In the genomic region with DNA sequence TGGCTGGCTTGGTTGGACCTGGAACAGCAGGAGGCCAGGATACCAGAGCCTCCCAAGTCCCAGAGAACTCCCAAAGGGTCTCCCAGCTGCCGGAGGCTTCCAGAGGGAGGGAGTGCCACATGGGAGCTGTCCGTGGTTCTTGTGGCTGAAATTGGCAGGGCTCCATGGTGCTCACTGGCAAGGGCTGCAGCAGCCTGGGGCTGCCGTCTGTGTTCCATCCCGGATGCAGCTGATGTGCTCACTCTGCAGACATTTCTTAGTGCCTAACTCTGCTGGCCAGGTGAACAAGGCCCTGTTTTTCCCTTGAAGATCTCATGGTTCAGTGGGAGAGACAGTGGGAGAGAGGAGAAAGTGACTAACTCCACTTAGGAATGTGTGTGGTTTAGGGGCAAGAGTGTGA, we compare ENCODE assay signal across 12 cellular contexts.
DNase-seq lines count a peak whose midpoint lies in the region; FAIRE-seq and TF ChIP-seq lines count a peak whose summit lies in the region.
"Had no signal": no experiment of that assay in that cellular context is flagged by ENCODE, and none has a peak within 500 bp of the region (broad histone marks: within the 10 kb centered on the region; RNA-seq: fewer than 3 reads in every experiment).

No MANE protein-coding gene starts in this region.

- H3K27me3 ChIP-seq in HAP-1 (ENCODE audit: low read depth): peaks cover 27% of the 10 kb centered on the region
- no peaks in the 10 kb centered on the region for H3K27me3 ChIP-seq in effector memory CD4-positive, alpha-beta T cell (replicated peaks; ENCODE audit: control insufficient read depth, insufficient read depth, low read length, poor library complexity, severe bottlenecking)

- no peak for TF ChIP-seq POLR2A in GM12891 (IDR thresholded peaks at IDR 0.05; ENCODE audit: low read depth, low read length)

- H3K4me1 ChIP-seq in HAP-1: no peaks in the 10 kb centered on the region
- no peaks in the 10 kb centered on the region for H3K4me1 ChIP-seq in effector memory CD4-positive, alpha-beta T cell (ENCODE audit: control insufficient read depth, insufficient read depth, low read length, poor library complexity, severe bottlenecking)
- H3K4me1 ChIP-seq: Caco-2 had no signal

- H3K27ac ChIP-seq in effector memory CD4-positive, alpha-beta T cell (ENCODE audit: insufficient read depth, low read length, poor library complexity, severe bottlenecking): no peak overlapping the region
- H3K27ac ChIP-seq: skin epidermis had no signal

- no peak for FAIRE-seq in GM12891 (lab: Jason Lieb, UNC)

- H3K36me3 ChIP-seq in HAP-1 (replicated peaks): no peaks in the 10 kb centered on the region
- H3K36me3 ChIP-seq in effector memory CD4-positive, alpha-beta T cell (ENCODE audit: control insufficient read depth, insufficient read depth, low read length): no peaks in the 10 kb centered on the region

- in situ Hi-C loops in HAP-1 (cut with MboI; ENCODE audit: low sequenced_read_pairs): no loop called here

- no peaks in the 10 kb centered on the region for H3K9me3 ChIP-seq in HAP-1
- H3K9me3 ChIP-seq in effector memory CD4-positive, alpha-beta T cell (ENCODE audit: control insufficient read depth, low read length): no peaks in the 10 kb centered on the region
- H3K9me3 ChIP-seq: Caco-2 had no signal

- H3K4me3 ChIP-seq in HAP-1: no peak overlapping the region
- H3K4me3 ChIP-seq in effector memory CD4-positive, alpha-beta T cell (ENCODE audit: insufficient read depth, low read depth, low read length, poor library complexity, severe bottlenecking): no peak overlapping the region
- H3K4me3 ChIP-seq: skin epidermis had no signal

- DNase-seq in A172 (ENCODE audit: low spot score): peak; percentile 66
- DNase-seq in HAP-1 (ENCODE audit: low spot score in 2 of 2): peak; percentile 8 to 52
- peak; percentile 27 for DNase-seq in UCSD-AML1 (lab: John Stamatoyannopoulos, UW; ENCODE audit: unreplicated experiment)
- DNase-seq in iPS-NIHi11 (ENCODE audit: low spot score): peak; percentile 81
- DNase-seq in effector memory CD4-positive, alpha-beta T cell: no peak
- no peak for DNase-seq in NCI-H2196 (lab: John Stamatoyannopoulos, UW; ENCODE audit: unreplicated experiment)
- DNase-seq in GM12891 (ENCODE audit: insufficient read length, low spot score): no peak
- no peak for DNase-seq in NCI-H1105 treated with DMSO at 0.1 percent for 48 hours (lab: John Stamatoyannopoulos, UW)
- DNase-seq: activated CD4-positive, alpha-beta memory T cell treated with anti-CD3 and anti-CD28 coated beads, Interleukin-2, amount 10 ng/mL, durations not matched to agents 7 days and 5 days; NCI-H2227 treated with DMSO at 0.1 percent for 48 hours had no signal

TF ChIP-seq in GM12891, 5 proteins besides CTCF, POLR2A, EP300 and RAD21:
- TF ChIP-seq POU2F2 (IDR thresholded peaks at IDR 0.05; ENCODE audit: low read depth, low read length) (no peak), PAX5 (IDR thresholded peaks at IDR 0.05; ENCODE audit: insufficient read depth, low read length, severe bottlenecking) (no peak), SPI1 (IDR thresholded peaks at IDR 0.05; ENCODE audit: low read depth, low read length) (no peak), TAF1 (IDR thresholded peaks at IDR 0.05; ENCODE audit: low read depth, low read length) (no peak), POLR2AphosphoS5 (IDR thresholded peaks at IDR 0.05; ENCODE audit: low read depth, low read length) (no peak)
TF ChIP-seq in GM12891: peak in this region for 0.

Comparison
In these comparisons a context has a peak if more than half of its experiments do, and no peak if none do; other contexts are left out.
1. DNase-seq: peak in A172 (single experiment), HAP-1 (2 of 2), UCSD-AML1 (single experiment) and iPS-NIHi11 (single experiment); none in effector memory CD4-positive, alpha-beta T cell (0 of 3), NCI-H2196 (single experiment), GM12891 (single experiment) and NCI-H1105 treated with DMSO at 0.1 percent for 48 hours (single experiment).